Comparison of ENCODE assay signal across 25 cellular contexts in the genomic region with DNA sequence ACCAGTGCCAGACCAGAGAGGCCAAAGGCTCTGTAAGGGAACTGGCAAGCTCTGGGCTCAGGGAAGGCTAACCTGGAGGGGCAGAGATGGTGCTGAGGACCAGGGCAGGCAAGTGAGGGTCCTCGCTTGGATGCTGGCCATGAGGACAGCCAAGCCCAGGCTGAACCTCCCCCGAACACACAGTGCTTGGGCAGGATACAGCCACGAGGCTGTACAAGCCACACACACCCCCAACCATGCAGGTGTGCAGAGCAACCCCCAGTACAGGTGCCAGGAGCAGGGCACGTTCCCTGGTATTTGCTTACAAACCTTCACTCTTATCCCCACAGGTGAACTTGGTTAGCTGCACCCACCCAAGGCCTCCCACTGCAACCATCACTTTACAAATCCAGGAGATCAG.
"Had no signal": no experiment of that assay in that cellular context is flagged by ENCODE, and none has a peak within 500 bp of the region (broad histone marks: within the 10 kb centered on the region; RNA-seq: fewer than 3 reads in every experiment).

No MANE protein-coding gene starts in this region.

- DNase-seq: dermis blood vessel endothelial cell; effector memory CD4-positive, alpha-beta T cell; hypothalamus; immature natural killer cell; kidney glomerular epithelial cell; left ventricle myocardium superior; lower lobe of right lung; naive thymus-derived CD4-positive, alpha-beta T cell; nucleus accumbens; psoas muscle; right cardiac atrium; sigmoid colon; stimulated activated CD4-positive, alpha-beta T cell treated with anti-CD3 and anti-CD28 coated beads, Interleukin-2, amount 100 ng/mL, for 24 hours; stimulated activated CD4-positive, alpha-beta T cell treated with anti-CD3 and anti-CD28 coated beads, Interleukin-4, amount 100 ng/mL, for 24 hours; stimulated activated naive B cell treated with anti-CD40 and anti-IgM and Interleukin-4, amounts not matched to agents 10 μg/mL and 1 μg/mL and 100 μg/mL, for 72 hours; stomach; transverse colon had no signal

- H3K27me3 ChIP-seq: neural progenitor cell, sigmoid colon, stomach, transverse colon, vagina had no signal

- H3K36me3 ChIP-seq: lower lobe of right lung, neural progenitor cell, sigmoid colon, stomach, thoracic aorta, transverse colon, vagina had no signal

- ATAC-seq: left ventricle myocardium superior; naive thymus-derived CD4-positive, alpha-beta T cell; psoas muscle; right cardiac atrium; stimulated activated naive B cell treated with anti-CD40 and anti-IgM and Interleukin-4, amounts not matched to agents 10 μg/mL and 1 μg/mL and 100 μg/mL, for 72 hours had no signal

- H3K4me1 Mint-ChIP-seq: central memory CD8-positive, alpha-beta T cell; immature natural killer cell; memory B cell; mesothelial cell of epicardium; naive thymus-derived CD4-positive, alpha-beta T cell; nephron; neural progenitor cell; stimulated activated naive B cell treated with anti-CD40 and anti-IgM and Interleukin-4, amounts not matched to agents 10 μg/mL and 1 μg/mL and 100 μg/mL, for 72 hours had no signal

- H3K9me3 ChIP-seq: lower lobe of right lung, psoas muscle, stomach, thoracic aorta, transverse colon, vagina had no signal

- H3K9me3 Mint-ChIP-seq: central memory CD8-positive, alpha-beta T cell; immature natural killer cell; memory B cell; mesothelial cell of epicardium; naive thymus-derived CD4-positive, alpha-beta T cell; nephron; neural progenitor cell; stimulated activated naive B cell treated with anti-CD40 and anti-IgM and Interleukin-4, amounts not matched to agents 10 μg/mL and 1 μg/mL and 100 μg/mL, for 72 hours had no signal

- H3K27ac Mint-ChIP-seq: immature natural killer cell; memory B cell; mesothelial cell of epicardium; naive thymus-derived CD4-positive, alpha-beta T cell; nephron; neural progenitor cell; stimulated activated naive B cell treated with anti-CD40 and anti-IgM and Interleukin-4, amounts not matched to agents 10 μg/mL and 1 μg/mL and 100 μg/mL, for 72 hours had no signal

- H3K4me3 Mint-ChIP-seq: central memory CD8-positive, alpha-beta T cell; immature natural killer cell; memory B cell; mesothelial cell of epicardium; naive thymus-derived CD4-positive, alpha-beta T cell; nephron; neural progenitor cell; stimulated activated naive B cell treated with anti-CD40 and anti-IgM and Interleukin-4, amounts not matched to agents 10 μg/mL and 1 μg/mL and 100 μg/mL, for 72 hours had no signal

- H3K4me3 ChIP-seq: coronary artery, lower lobe of right lung, neural progenitor cell, psoas muscle, sigmoid colon, stomach, thoracic aorta, transverse colon, vagina had no signal

- H3K27ac ChIP-seq: coronary artery, lower lobe of right lung, neural progenitor cell, psoas muscle, sigmoid colon, stomach, thoracic aorta, transverse colon, vagina had no signal

- H3K36me3 Mint-ChIP-seq: immature natural killer cell; memory B cell; mesothelial cell of epicardium; naive thymus-derived CD4-positive, alpha-beta T cell; neural progenitor cell; stimulated activated naive B cell treated with anti-CD40 and anti-IgM and Interleukin-4, amounts not matched to agents 10 μg/mL and 1 μg/mL and 100 μg/mL, for 72 hours had no signal

- H3K4me1 ChIP-seq: lower lobe of right lung, neural progenitor cell, psoas muscle, sigmoid colon, stomach, transverse colon had no signal
